In the genomic region with DNA sequence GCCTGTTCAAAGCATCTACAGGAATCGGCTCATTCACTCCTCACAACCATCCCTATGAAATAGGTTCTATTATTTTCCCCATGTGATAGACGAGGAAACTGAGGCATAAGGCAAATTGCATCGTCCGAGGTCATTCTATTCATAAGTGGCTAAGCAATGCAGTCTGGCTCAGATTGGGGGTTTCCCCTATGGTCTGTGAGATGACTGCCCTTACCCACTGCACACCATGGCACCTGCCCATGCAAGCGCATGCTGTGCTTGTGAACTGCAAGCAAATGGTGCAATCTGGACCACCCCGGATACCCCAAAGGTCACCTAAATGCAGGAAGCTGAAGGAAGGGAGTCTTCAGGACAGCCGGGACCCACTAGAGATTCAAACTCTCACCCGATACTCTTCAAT, we compare ENCODE assay signal across 23 cellular contexts.
"Had no signal": no experiment of that assay in that cellular context is flagged by ENCODE, and none has a peak within 500 bp of the region (broad histone marks: within the 10 kb centered on the region; RNA-seq: fewer than 3 reads in every experiment).

No MANE protein-coding gene starts in this region.

- H3K9me3 ChIP-seq: esophagus muscularis mucosa, gastroesophageal sphincter, heart left ventricle, left lung, lower lobe of right lung, mucosa of descending colon had no signal

- H3K4me1 Mint-ChIP-seq: immature natural killer cell had no signal

- H3K36me3 Mint-ChIP-seq: immature natural killer cell had no signal

- H3K27ac Mint-ChIP-seq: immature natural killer cell, mesothelial cell of epicardium had no signal

- FAIRE-seq: colon, endothelial cell of umbilical vein, frontal cortex had no signal

- H3K36me3 ChIP-seq: esophagus muscularis mucosa, gastroesophageal sphincter, heart left ventricle, left lung, lower lobe of right lung had no signal

- H3K4me3 Mint-ChIP-seq: immature natural killer cell, mesothelial cell of epicardium had no signal

- H3K4me1 ChIP-seq: esophagus muscularis mucosa, foreskin keratinocyte, gastroesophageal sphincter, heart left ventricle, left lung, lower lobe of right lung had no signal

- H3K4me3 ChIP-seq: coronary artery, dorsolateral prefrontal cortex, esophagus muscularis mucosa, gastroesophageal sphincter, heart left ventricle, hepatocyte, left lung, lower lobe of right lung, mucosa of descending colon had no signal

- H3K27me3 ChIP-seq: dorsolateral prefrontal cortex, esophagus muscularis mucosa, foreskin keratinocyte, heart left ventricle, hepatocyte, left lung had no signal

- ATAC-seq: foreskin keratinocyte, gastroesophageal sphincter, heart left ventricle, left cardiac atrium, left lung, left ventricle myocardium superior, lower lobe of right lung, mucosa of descending colon had no signal

- H3K27ac ChIP-seq: coronary artery, esophagus muscularis mucosa, foreskin keratinocyte, gastroesophageal sphincter, heart left ventricle, hepatocyte, left lung, lower lobe of right lung had no signal

- H3K9me3 Mint-ChIP-seq: immature natural killer cell, mesothelial cell of epicardium had no signal

- DNase-seq: dermis blood vessel endothelial cell; effector CD4-positive, alpha-beta T cell; effector memory CD4-positive, alpha-beta T cell; foreskin keratinocyte; heart left ventricle; hypothalamus; immature natural killer cell; islet precursor cell; left cardiac atrium; left lung; left ventricle myocardium superior; lower lobe of right lung; mesenchymal stem cell; mucosa of descending colon had no signal
